ENCODE assay signal across 8 cellular contexts in the genomic region with DNA sequence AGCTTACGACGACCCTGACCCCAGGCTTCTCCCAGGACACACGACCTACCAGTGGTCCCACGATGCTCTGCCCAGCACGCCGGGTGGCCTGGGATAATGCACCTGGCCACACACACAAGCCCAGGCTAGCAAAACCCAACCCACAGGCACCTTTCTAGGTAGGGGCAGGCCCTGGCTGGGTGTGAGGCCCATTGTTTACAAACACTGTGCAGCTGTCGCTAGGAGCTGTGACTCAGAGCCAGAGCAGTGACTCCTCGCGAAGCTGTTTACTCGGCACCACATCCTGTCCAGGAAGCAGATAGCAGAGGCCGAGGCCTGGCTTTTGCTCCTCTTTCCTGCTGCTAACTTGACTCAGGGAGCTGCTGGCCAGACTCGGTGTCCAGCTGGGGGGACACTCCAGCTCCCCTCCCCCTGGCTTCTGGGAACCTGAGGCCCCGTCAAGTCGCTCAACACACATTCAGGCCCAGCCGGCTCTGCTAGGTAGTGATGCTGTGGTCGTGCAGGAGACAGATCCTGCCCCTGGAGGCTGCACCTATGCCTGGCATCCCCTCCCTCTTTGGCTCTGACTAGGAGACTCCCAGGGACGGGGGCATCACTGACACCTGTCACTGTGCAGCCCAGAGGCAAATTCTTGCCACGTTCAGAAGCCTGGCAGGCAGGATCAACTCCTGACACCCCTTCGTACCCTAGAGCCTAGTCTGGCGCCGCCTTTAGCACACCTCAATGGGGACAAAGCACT.
A peak's percentile ranks its signal among the peaks of the same experiment; 100 is the strongest.
DNase-seq lines count a peak whose midpoint lies in the region; ATAC-seq and TF ChIP-seq lines count a peak whose summit lies in the region.

No MANE protein-coding gene starts in this region.

- DNase-seq in GM13976 (ENCODE audit: low spot score) (peak; percentile 96), NCI-H1417 (lab: John Stamatoyannopoulos, UW) (peak in 2 of 3 experiments; percentile 96 to 98), T47D (ENCODE audit: low read depth in 1 of 2, low spot score in 1 of 2) (peak; percentile 94 to 99), islet precursor cell (peak; percentile 99), HEK293T (ENCODE audit: extremely low spot score) (no peak)
- DNase-seq in stimulated activated CD4-positive, alpha-beta T cell treated with anti-CD3 and anti-CD28 coated beads, Interleukin-15, amount 100 ng/mL, for 1 hour (ENCODE audit: low read depth in 1 of 2, low spot score in 1 of 2), result peak; percentile 53 to 75

- ATAC-seq in HG02678 (IDR thresholded peaks at IDR 0.05; ENCODE audit: unreplicated experiment), result peak; percentile 82

- CTCF ChIA-PET in HEK293T (lab: Yijun Ruan, JAX), result interaction anchor here (3.6 kb wide), 1 partner anchor 10 kb away, joined by 16 read pairs; no protein-coding TSS in a partner anchor

- POLR2A ChIA-PET in HEK293T (lab: Yijun Ruan, JAX), result interaction anchor here (1.3 kb wide), 1 partner anchor 104 kb away, joined by 3 read pairs; no protein-coding TSS in a partner anchor

- H3K4me3 ChIP-seq in WI38 (ENCODE audit: low read depth, low read length), result 0 out of 2 replicates have a peak overlapping the region, but pooled peaks have one; percentile 5

- TF ChIP-seq CTCF in GM13976 (IDR thresholded peaks at IDR 0.05; ENCODE audit: borderline replicate concordance, control extremely low read depth, extremely low read depth, insufficient read depth, missing control alignments) (no peak), WI38 (IDR thresholded peaks at IDR 0.05; ENCODE audit: low read depth, low read length) (no peak)

- in situ Hi-C loops in GM13976 (cut with MboI; ENCODE audit: low sequenced_read_pairs, unreplicated experiment) (no loop called here), T47D (cut with HindIII; ENCODE audit: low pct_unique_long_range_greater_than_20kb, low sequenced_read_pairs) (no loop called here)

TF ChIP-seq in HEK293T, 16 proteins besides CTCF, POLR2A, EP300 and RAD21:
- TF ChIP-seq ZNF384 (IDR thresholded peaks at IDR 0.05), result no peak
